11 cellular contexts compared by ENCODE assay signal in the genomic region with DNA sequence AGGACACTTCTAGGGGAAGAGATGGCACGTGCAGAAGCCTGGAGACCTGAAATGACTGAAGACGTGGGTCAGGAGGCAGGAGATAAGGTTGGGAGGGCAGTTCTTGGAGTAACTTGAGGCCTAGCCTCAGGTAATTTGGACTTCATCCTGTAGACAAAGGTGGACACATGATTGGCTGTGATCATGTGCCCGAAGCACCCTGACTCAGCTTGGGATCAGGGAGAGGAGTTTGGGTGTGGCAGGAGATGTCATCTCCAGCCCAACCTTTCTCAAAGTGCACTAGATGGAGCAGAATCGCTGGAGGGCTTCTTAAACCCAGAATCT. TPM values are rescaled to one million over a fixed set of nuclear protein-coding genes. Genes with fewer than 3 reads are reported as not detected.
A peak's percentile ranks its signal among the peaks of the same experiment; 100 is the strongest.
DNase-seq lines count a peak whose midpoint lies in the region; ATAC-seq, FAIRE-seq and TF ChIP-seq lines count a peak whose summit lies in the region.
"Had no signal": no experiment of that assay in that cellular context is flagged by ENCODE, and none has a peak within 500 bp of the region (broad histone marks: within the 10 kb centered on the region; RNA-seq: fewer than 3 reads in every experiment).

No MANE protein-coding gene starts in this region.

- peak overlapping the region in 3 of 11 experiments; percentile 83 to 96 (median 93); a peak in 4 of 22 replicates for H3K27ac ChIP-seq in BLaER1 treated with 17β-estradiol and CSF1 and Interleukin-3, amounts not matched to agents 10 nM and 100 nM
- no peak overlapping the region for H3K27ac ChIP-seq in astrocyte (ENCODE audit: low read depth, low read length)
- H3K27ac ChIP-seq in right atrium auricular region: no peak overlapping the region

- peaks cover 72 to 84% (median 78%) of the 10 kb centered on the region in 10 experiments for H3K4me1 ChIP-seq in BLaER1 treated with 17β-estradiol and CSF1 and Interleukin-3, amounts not matched to agents 10 nM and 100 nM
- H3K4me1 ChIP-seq in astrocyte (ENCODE audit: insufficient read depth, low read length) (peaks cover 38% of the 10 kb centered on the region), right atrium auricular region (peaks cover 0 to 38% of the 10 kb centered on the region in 2 donors)

- peaks cover 3 to 24% (median 11%) of the 10 kb centered on the region in 11 experiments; a peak in 20 of 22 replicates for H3K36me3 ChIP-seq in BLaER1 treated with 17β-estradiol and CSF1 and Interleukin-3, amounts not matched to agents 10 nM and 100 nM
- H3K36me3 ChIP-seq in astrocyte (ENCODE audit: insufficient read depth, low read length) (no peaks in the 10 kb centered on the region), right atrium auricular region (peaks cover 5% of the 10 kb centered on the region)

- no peak overlapping the region for H3K27ac Mint-ChIP-seq in astrocyte (ENCODE audit: unreplicated experiment)
- peak overlapping the region; percentile 9 to 70 for H3K27ac Mint-ChIP-seq in natural killer cell treated with Interleukin-12 subunit alpha and Interleukin-12 subunit beta and Interleukin-15 and Interleukin-18, amount 100 ng/mL, for 72 hours

- H4K20me1 ChIP-seq in BLaER1 treated with 17β-estradiol and CSF1 and Interleukin-3, amounts not matched to agents 10 nM and 100 nM: peaks cover 10 to 67% (median 44%) of the 10 kb centered on the region in 11 experiments; a peak in 16 of 22 replicates
- peaks cover 49% of the 10 kb centered on the region for H4K20me1 ChIP-seq in astrocyte (ENCODE audit: insufficient read depth, low read length)

- peak overlapping the region; percentile 91 to 100 (median 99) for H3K4me2 ChIP-seq in BLaER1 treated with 17β-estradiol and CSF1 and Interleukin-3, amounts not matched to agents 10 nM and 100 nM
- peak overlapping the region; percentile 98 for H3K4me2 ChIP-seq in astrocyte (ENCODE audit: low read length)

- H3K4me1 Mint-ChIP-seq in astrocyte (ENCODE audit: low read depth, unreplicated experiment): peaks cover 18% of the 10 kb centered on the region
- H3K4me1 Mint-ChIP-seq in natural killer cell treated with Interleukin-12 subunit alpha and Interleukin-12 subunit beta and Interleukin-15 and Interleukin-18, amount 100 ng/mL, for 72 hours (ENCODE audit: low read depth in 2 of 2): peaks cover 30 to 36% of the 10 kb centered on the region in 2 donors

- no peaks in the 10 kb centered on the region for H3K27me3 ChIP-seq in BLaER1 treated with 17β-estradiol and CSF1 and Interleukin-3, amounts not matched to agents 10 nM and 100 nM
- H3K27me3 ChIP-seq in astrocyte (ENCODE audit: insufficient read depth, low read length): no peaks in the 10 kb centered on the region
- H3K27me3 ChIP-seq in right atrium auricular region: no peaks in the 10 kb centered on the region

- H3K79me2 ChIP-seq in astrocyte (ENCODE audit: insufficient read depth, low read length): peaks cover 50% of the 10 kb centered on the region

- H3K27me3 Mint-ChIP-seq in astrocyte (ENCODE audit: low read depth, unreplicated experiment): no peaks in the 10 kb centered on the region
- no peaks in the 10 kb centered on the region for H3K27me3 Mint-ChIP-seq in natural killer cell treated with Interleukin-12 subunit alpha and Interleukin-12 subunit beta and Interleukin-15 and Interleukin-18, amount 100 ng/mL, for 72 hours

- intact Hi-C loops in Right ventricle myocardium inferior (cut with DNase I): no loop called here

- FAIRE-seq in GM12892 (lab: Jason Lieb, UNC) (peak; percentile 21), astrocyte (lab: Jason Lieb, UNC) (no peak)

- peaks cover 7% of the 10 kb centered on the region for H3K36me3 Mint-ChIP-seq in astrocyte (ENCODE audit: low read depth, unreplicated experiment)
- H3K36me3 Mint-ChIP-seq in natural killer cell treated with Interleukin-12 subunit alpha and Interleukin-12 subunit beta and Interleukin-15 and Interleukin-18, amount 100 ng/mL, for 72 hours: no peaks in the 10 kb centered on the region

- H2AFZ ChIP-seq in astrocyte (ENCODE audit: low read depth, low read length): no peak overlapping the region

- DNase-seq in GM12892 (ENCODE audit: insufficient read length): no peak
- no peak for DNase-seq in astrocyte (ENCODE audit: low read depth)
- DNase-seq in natural killer cell treated with Interleukin-12 subunit alpha and Interleukin-12 subunit beta and Interleukin-15 and Interleukin-18, amount 100 ng/mL, for 72 hours (ENCODE audit: low spot score): no peak
- no peak for DNase-seq in SKM-1 (lab: John Stamatoyannopoulos, UW; ENCODE audit: unreplicated experiment)
- DNase-seq in right atrium auricular region (ENCODE audit: low spot score): no peak
- DNase-seq in DMS53 (lab: John Stamatoyannopoulos, UW): no peak
- no peak for DNase-seq in Right ventricle myocardium inferior (ENCODE audit: missing footprints)
- DNase-seq: NCI-H446; stimulated activated naive CD4-positive, alpha-beta T cell treated with Interleukin-2 at 50 U/mL for 16 hours; SW 1271 had no signal

- H3K4me3 Mint-ChIP-seq in astrocyte (ENCODE audit: unreplicated experiment): peak overlapping the region; percentile 85
- peak overlapping the region; percentile 92 for H3K4me3 Mint-ChIP-seq in natural killer cell treated with Interleukin-12 subunit alpha and Interleukin-12 subunit beta and Interleukin-15 and Interleukin-18, amount 100 ng/mL, for 72 hours

- H3K4me3 ChIP-seq in BLaER1 treated with 17β-estradiol and CSF1 and Interleukin-3, amounts not matched to agents 10 nM and 100 nM: peak overlapping the region in 8 of 10 experiments; percentile 76 to 95 (median 88); a peak in 11 of 20 replicates
- H3K4me3 ChIP-seq in astrocyte (ENCODE audit: insufficient read depth, low read depth, low read length): no peak overlapping the region
- no peak overlapping the region for H3K4me3 ChIP-seq in right atrium auricular region

- no peaks in the 10 kb centered on the region for H3K9me3 ChIP-seq in BLaER1 treated with 17β-estradiol and CSF1 and Interleukin-3, amounts not matched to agents 10 nM and 100 nM (replicated peaks in 1 of 11)
- H3K9me3 ChIP-seq in astrocyte (ENCODE audit: insufficient read depth, low read depth, low read length) (no peaks in the 10 kb centered on the region), right atrium auricular region (no peaks in the 10 kb centered on the region)

- peak overlapping the region in 4 of 11 experiments; percentile 92 to 96 (median 94); a peak in 4 of 22 replicates for H3K9ac ChIP-seq in BLaER1 treated with 17β-estradiol and CSF1 and Interleukin-3, amounts not matched to agents 10 nM and 100 nM
- H3K9ac ChIP-seq in astrocyte (ENCODE audit: low read length): no peak overlapping the region

- TF ChIP-seq POLR2A in GM12892 (IDR thresholded peaks at IDR 0.05; ENCODE audit: low read depth, low read length): no peak

- TF ChIP-seq CTCF in astrocyte (IDR thresholded peaks at IDR 0.05; ENCODE audit: insufficient read depth, low read depth, low read length) (no peak), right atrium auricular region (IDR thresholded peaks at IDR 0.05) (no peak)

- ATAC-seq in natural killer cell treated with Interleukin-12 subunit alpha and Interleukin-12 subunit beta and Interleukin-15 and Interleukin-18, amount 100 ng/mL, for 72 hours: no peak
- ATAC-seq in Right ventricle myocardium inferior: no peak

- H3K9me3 Mint-ChIP-seq in astrocyte (ENCODE audit: unreplicated experiment): no peaks in the 10 kb centered on the region
- no peaks in the 10 kb centered on the region for H3K9me3 Mint-ChIP-seq in natural killer cell treated with Interleukin-12 subunit alpha and Interleukin-12 subunit beta and Interleukin-15 and Interleukin-18, amount 100 ng/mL, for 72 hours

RNA-seq across cellular contexts. Expression of a gene that starts 1.5 kb away (rescaled TPM):
- polyA plus RNA-seq in GM12892 (2012; ENCODE audit: missing spikeins): 3.9 TPM
- total RNA-seq in astrocyte (17.4 and 21.5 TPM in 2 replicates), right atrium auricular region (1 to 10 TPM; 6.8 to 9.7 TPM), Right ventricle myocardium inferior (7.0 TPM)
- total RNA-seq in natural killer cell treated with Interleukin-12 subunit alpha and Interleukin-12 subunit beta and Interleukin-15 and Interleukin-18, amount 100 ng/mL, for 72 hours: 10 to 100 TPM; 10.0 to 14.9 TPM

RNA-seq across cellular contexts. Expression of a gene that starts 1.7 kb away (rescaled TPM):
- 29.5 TPM for polyA plus RNA-seq in GM12892 (2012; ENCODE audit: missing spikeins)
- total RNA-seq in astrocyte (30.3 and 33.9 TPM in 2 replicates), right atrium auricular region (10 to 100 TPM; 51.1 to 69.3 TPM), Right ventricle myocardium inferior (45.2 TPM)
- 10 to 100 TPM; 29.6 to 37.7 TPM for total RNA-seq in natural killer cell treated with Interleukin-12 subunit alpha and Interleukin-12 subunit beta and Interleukin-15 and Interleukin-18, amount 100 ng/mL, for 72 hours

RNA-seq across cellular contexts. Expression of a gene that starts 25.0 kb away (rescaled TPM):
- 0.30 TPM for polyA plus RNA-seq in GM12892 (2012; ENCODE audit: missing spikeins)
- total RNA-seq in astrocyte: 0.20 and 0.55 TPM in 2 replicates
- total RNA-seq in natural killer cell treated with Interleukin-12 subunit alpha and Interleukin-12 subunit beta and Interleukin-15 and Interleukin-18, amount 100 ng/mL, for 72 hours: 1 to 10 TPM in 1 of 2 donors, under 1 TPM in 1; 0.43 to 2.0 TPM
- under 1 TPM in 1 of 2 donors, not detected in 1; 0.20 TPM for total RNA-seq in right atrium auricular region
- total RNA-seq in Right ventricle myocardium inferior: not detected

Comparison
In these comparisons a context has a peak if more than half of its experiments do, and no peak if none do; other contexts are left out.
1. H3K4me3 ChIP-seq: peak in BLaER1 treated with 17β-estradiol and CSF1 and Interleukin-3, amounts not matched to agents 10 nM and 100 nM (8 of 10); none in astrocyte (single experiment) and right atrium auricular region (0 of 2).